Comparison of ENCODE assay signal across 6 cellular contexts in genomic region chr7:92335574-92335973, GRCh38.
"Had no signal": no experiment of that assay in that cellular context is flagged by ENCODE, and none has a peak within 500 bp of the region (broad histone marks: within the 10 kb centered on the region; RNA-seq: fewer than 3 reads in every experiment).

No MANE protein-coding gene starts in this region.

- H3K4me3 ChIP-seq: HAP-1 had no signal

- H3K9me3 ChIP-seq: HAP-1 had no signal

- H3K36me3 ChIP-seq: HAP-1 had no signal

- DNase-seq: GOT3, H7, IMR-90, KBM-7 had no signal

- FAIRE-seq: HTR-8/SVneo had no signal
